ENCODE assay signal across 9 cellular contexts in the genomic region with DNA sequence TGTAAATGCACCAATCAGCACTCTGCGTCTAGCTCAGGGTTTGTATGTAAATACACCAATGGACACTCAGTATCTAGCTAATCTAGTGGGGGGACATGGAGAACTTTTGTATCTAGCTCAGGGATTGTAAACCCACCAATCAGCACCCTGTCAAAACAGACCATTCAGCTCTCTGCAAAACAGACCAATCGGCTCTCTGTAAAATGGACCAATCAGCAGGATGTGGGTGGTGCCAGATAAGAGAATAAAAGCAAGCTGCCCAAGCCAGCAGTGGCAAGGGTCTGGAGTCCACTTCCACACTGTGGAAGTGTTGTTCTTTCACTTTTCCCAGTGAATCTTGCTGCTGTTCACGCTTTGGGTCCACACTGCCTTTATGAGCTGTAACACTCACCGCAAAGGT. TPM values are rescaled to one million over a fixed set of nuclear protein-coding genes. Genes with fewer than 3 reads are reported as not detected.
DNase-seq lines count a peak whose midpoint lies in the region; ATAC-seq, FAIRE-seq and TF ChIP-seq lines count a peak whose summit lies in the region.
"Not testable (repeated sequence)": the region's sequence is repeated elsewhere in the genome, so short reads cannot be mapped to it uniquely, and the experiment has no call there.
"Had no signal": no experiment of that assay in that cellular context is flagged by ENCODE, and none has a peak within 500 bp of the region (broad histone marks: within the 10 kb centered on the region; RNA-seq: fewer than 3 reads in every experiment).

No MANE protein-coding gene starts in this region.

- not testable (repeated sequence) for H3K9me3 Mint-ChIP-seq in Calu3 (ENCODE audit: low read depth, unreplicated experiment); activated CD8-positive, alpha-beta memory T cell treated with anti-CD3 and anti-CD28 coated beads, Interleukin-2, amount 10 ng/mL, durations not matched to agents 7 days and 5 days (ENCODE audit: low read depth); activated naive CD8-positive, alpha-beta T cell (ENCODE audit: low read depth)
- H3K9me3 Mint-ChIP-seq in T-helper 2 cell treated with Interferon-gamma antibody and Interleukin-4, amounts not matched to agents 5 μg/mL and 100 μg/mL, for 36 hours = peaks cover 20% of the 10 kb centered on the region
- peaks cover 14% of the 10 kb centered on the region for H3K9me3 Mint-ChIP-seq in osteocyte (ENCODE audit: unreplicated experiment)

- not testable (repeated sequence) for TF ChIP-seq RAD21 in A549 (conservative IDR thresholded peaks at IDR 0.05 in 1 of 2, IDR thresholded peaks at IDR 0.05 in 1 of 2)

- not testable (repeated sequence) for TF ChIP-seq EP300 in A549 (IDR thresholded peaks at IDR 0.05)

- not testable (repeated sequence) for H3K4me3 ChIP-seq in A549
- H3K4me3 ChIP-seq in MG63 = peak overlapping the region; percentile 39; the same call in 1 of the 2 replicates

- peak in 1 of 2 experiments; percentile 23; a peak in 1 of 6 replicates for ATAC-seq in A549
- ATAC-seq in activated CD8-positive, alpha-beta memory T cell treated with anti-CD3 and anti-CD28 coated beads, Interleukin-2, amount 10 ng/mL, durations not matched to agents 7 days and 5 days = not testable (repeated sequence)
- ATAC-seq in left lobe of liver = peak; percentile 23

- not testable (repeated sequence) for H3K27ac Mint-ChIP-seq in Calu3 (ENCODE audit: unreplicated experiment)
- peak overlapping the region; percentile 93 for H3K27ac Mint-ChIP-seq in T-helper 2 cell treated with Interferon-gamma antibody and Interleukin-4, amounts not matched to agents 5 μg/mL and 100 μg/mL, for 36 hours
- H3K27ac Mint-ChIP-seq in activated CD8-positive, alpha-beta memory T cell treated with anti-CD3 and anti-CD28 coated beads, Interleukin-2, amount 10 ng/mL, durations not matched to agents 7 days and 5 days = peak overlapping the region; percentile 86
- peak overlapping the region; percentile 74 for H3K27ac Mint-ChIP-seq in activated naive CD8-positive, alpha-beta T cell
- H3K27ac Mint-ChIP-seq in osteocyte (ENCODE audit: unreplicated experiment) = peak overlapping the region; percentile 63

- H3K4me2 ChIP-seq in A549 = peak overlapping the region; percentile 63

- peaks cover 17% of the 10 kb centered on the region for H3K27me3 Mint-ChIP-seq in Calu3 (ENCODE audit: unreplicated experiment)
- H3K27me3 Mint-ChIP-seq in T-helper 2 cell treated with Interferon-gamma antibody and Interleukin-4, amounts not matched to agents 5 μg/mL and 100 μg/mL, for 36 hours (ENCODE audit: low read depth) = peaks cover 12% of the 10 kb centered on the region
- peaks cover 13% of the 10 kb centered on the region for H3K27me3 Mint-ChIP-seq in activated CD8-positive, alpha-beta memory T cell treated with anti-CD3 and anti-CD28 coated beads, Interleukin-2, amount 10 ng/mL, durations not matched to agents 7 days and 5 days
- H3K27me3 Mint-ChIP-seq in activated naive CD8-positive, alpha-beta T cell; osteocyte (ENCODE audit: unreplicated experiment): not testable (repeated sequence)

- not testable (repeated sequence) for H3K9me3 ChIP-seq in A549, MG63

- CTCF ChIA-PET in A549 (lab: Yijun Ruan, JAX) = interaction anchor here (0.8 to 1.2 kb wide), 3 partner anchors 13 to 1376 kb away, joined by 3 to 4 read pairs (median 3); partner anchors contain the start of gene LSM11
- CTCF ChIA-PET in Calu3 (lab: Charles Lee) = not testable (repeated sequence)
- CTCF ChIA-PET in activated CD8-positive, alpha-beta memory T cell treated with anti-CD3 and anti-CD28 coated beads, Interleukin-2, amount 10 ng/mL, durations not matched to agents 7 days and 5 days (lab: Charles Lee) = interaction anchor here (0.9 to 2.1 kb wide), 4 partner anchors 10 to 424 kb away, joined by 3 to 13 read pairs (median 4); no protein-coding TSS in a partner anchor

- H3K27ac ChIP-seq in A549 = not testable (repeated sequence)

- H3K4me1 ChIP-seq in A549 = not testable (repeated sequence)

- H3K4me3 Mint-ChIP-seq in Calu3 (ENCODE audit: low read depth, unreplicated experiment) = peak overlapping the region; percentile 11
- peak overlapping the region; percentile 68 for H3K4me3 Mint-ChIP-seq in T-helper 2 cell treated with Interferon-gamma antibody and Interleukin-4, amounts not matched to agents 5 μg/mL and 100 μg/mL, for 36 hours
- H3K4me3 Mint-ChIP-seq in activated CD8-positive, alpha-beta memory T cell treated with anti-CD3 and anti-CD28 coated beads, Interleukin-2, amount 10 ng/mL, durations not matched to agents 7 days and 5 days = peak overlapping the region; percentile 47
- H3K4me3 Mint-ChIP-seq in activated naive CD8-positive, alpha-beta T cell = peak overlapping the region; percentile 67
- not testable (repeated sequence) for H3K4me3 Mint-ChIP-seq in osteocyte (ENCODE audit: unreplicated experiment)

- H3K4me1 Mint-ChIP-seq in Calu3 (ENCODE audit: low read depth, unreplicated experiment) = peaks cover 13% of the 10 kb centered on the region
- H3K4me1 Mint-ChIP-seq in T-helper 2 cell treated with Interferon-gamma antibody and Interleukin-4, amounts not matched to agents 5 μg/mL and 100 μg/mL, for 36 hours (ENCODE audit: low read depth) = peaks cover 21% of the 10 kb centered on the region
- peaks cover 22% of the 10 kb centered on the region for H3K4me1 Mint-ChIP-seq in activated CD8-positive, alpha-beta memory T cell treated with anti-CD3 and anti-CD28 coated beads, Interleukin-2, amount 10 ng/mL, durations not matched to agents 7 days and 5 days
- peaks cover 16% of the 10 kb centered on the region for H3K4me1 Mint-ChIP-seq in activated naive CD8-positive, alpha-beta T cell (ENCODE audit: low read depth)
- not testable (repeated sequence) for H3K4me1 Mint-ChIP-seq in osteocyte (ENCODE audit: unreplicated experiment)

- not testable (repeated sequence) for H3K36me3 ChIP-seq in MG63

- DNase-seq in A549 (ENCODE audit: low read depth in 1 of 2, low spot score in 1 of 2); Calu3; MG63; T-helper 2 cell treated with Interferon-gamma antibody and Interleukin-4, amounts not matched to agents 5 μg/mL and 100 μg/mL, for 36 hours (ENCODE audit: low spot score); activated CD8-positive, alpha-beta memory T cell treated with anti-CD3 and anti-CD28 coated beads, Interleukin-2, amount 10 ng/mL, durations not matched to agents 7 days and 5 days; left lobe of liver (ENCODE audit: low spot score); osteocyte (ENCODE audit: extremely low spot score, unreplicated experiment): not testable (repeated sequence)

- POLR2A ChIA-PET in A549 (lab: Yijun Ruan, JAX) = not testable (repeated sequence)

- not testable (repeated sequence) for BruUV-seq in Calu3 (replicated peaks; lab: Mats Ljungman, UMichigan)

- not testable (repeated sequence) for H3K27me3 ChIP-seq in MG63

- not testable (repeated sequence) for FAIRE-seq in A549 (lab: Jason Lieb, UNC)

- not testable (repeated sequence) for H3K36me3 Mint-ChIP-seq in Calu3 (ENCODE audit: insufficient read depth, unreplicated experiment); T-helper 2 cell treated with Interferon-gamma antibody and Interleukin-4, amounts not matched to agents 5 μg/mL and 100 μg/mL, for 36 hours (ENCODE audit: low read depth); activated CD8-positive, alpha-beta memory T cell treated with anti-CD3 and anti-CD28 coated beads, Interleukin-2, amount 10 ng/mL, durations not matched to agents 7 days and 5 days; activated naive CD8-positive, alpha-beta T cell; osteocyte (ENCODE audit: unreplicated experiment)

- 58% methylated on average over 4 of the region's 4 CpGs for WGBS in A549 (ENCODE audit: missing lambda C conversion rate)

- TF ChIP-seq POLR2A in A549 (IDR thresholded peaks at IDR 0.05; ENCODE audit: low read length) = not testable (repeated sequence)

- intact Hi-C loops in Calu3 (cut with micrococcal nuclease; ENCODE audit: unreplicated experiment) = not testable (repeated sequence)

- TF ChIP-seq CTCF in A549 (IDR thresholded peaks at IDR 0.05); Calu3 (IDR thresholded peaks at IDR 0.05; ENCODE audit: unreplicated experiment); osteocyte (IDR thresholded peaks at IDR 0.05): not testable (repeated sequence)

RNA-seq across cellular contexts. Expression of gene EBF1, which starts 20.1 kb away (rescaled TPM):
- polyA plus RNA-seq in A549 (2011; rRNA removed) = 1.8 and 2.4 TPM in 2 replicates
- 0.79 and 0.81 TPM in 2 replicates for polyA plus RNA-seq in A549 (2012; cell fraction: cytosol; rRNA removed)
- 1.4 and 1.8 TPM in 2 replicates for polyA plus RNA-seq in A549 (2012; cell fraction: nucleus; rRNA removed)
- polyA plus RNA-seq in A549 (2017; fragmentation: RNase III; extraction: RNeasy Plus Mini Kit Qiagen cat#74134 plus additional on column Dnase treatment) = 0.33 to 0.50 TPM (median 0.44 TPM) in 3 replicates
- 11.9 and 13.0 TPM in 2 replicates for polyA minus RNA-seq in A549 (2011; rRNA and poly(A)+ RNA removed)
- not detected in 2 replicates for total RNA-seq in Calu3 (2022)
- 1.7 and 5.1 TPM in 2 replicates for total RNA-seq in MG63 (2014; rRNA removed; shearing (Covaris generic); ENCODE audit: low replicate concordance)
- under 1 TPM in 1 of 2 experiments, not detected in 1; 0.54 TPM for total RNA-seq in activated CD8-positive, alpha-beta memory T cell treated with anti-CD3 and anti-CD28 coated beads, Interleukin-2, amount 10 ng/mL, durations not matched to agents 7 days and 5 days
- 0.55 TPM for total RNA-seq in left lobe of liver
- 139 TPM in 2 replicates for total RNA-seq in osteocyte
- polyA plus RNA-seq: CD14-positive monocyte had no signal

Comparison
In these comparisons a context has a peak if more than half of its experiments do, and no peak if none do; other contexts are left out.
1. RNA of gene EBF1, which starts 20.1 kb away (total RNA-seq): 139 TPM in osteocyte; 1.7 to 5.1 TPM in MG63, 0.55 TPM in left lobe of liver (single experiment), 0.54 TPM in activated CD8-positive, alpha-beta memory T cell treated with anti-CD3 and anti-CD28 coated beads, Interleukin-2, amount 10 ng/mL, durations not matched to agents 7 days and 5 days and not detected in Calu3; every median in the first group is over 10 times any median in the second.